Comparison of ENCODE assay signal across 11 cellular contexts in genomic region chr2:96772903-96773675, GRCh38. TPM values are rescaled to one million over a fixed set of nuclear protein-coding genes. Genes with fewer than 3 reads are reported as not detected.
DNase-seq lines count a peak whose midpoint lies in the region; ATAC-seq and TF ChIP-seq lines count a peak whose summit lies in the region.
"Had no signal": no experiment of that assay in that cellular context is flagged by ENCODE, and none has a peak within 500 bp of the region (broad histone marks: within the 10 kb centered on the region; RNA-seq: fewer than 3 reads in every experiment).

No MANE protein-coding gene starts in this region.

- intact Hi-C loops in CD14-positive monocyte (cut with micrococcal nuclease), result no loop called here

- peak overlapping the region in 3 of 7 donors; percentile 43 to 72 (median 54) for H3K27ac Mint-ChIP-seq in CD14-positive monocyte

- peaks cover 22% of the 10 kb centered on the region for H3K4me1 Mint-ChIP-seq in CD14-positive monocyte

- TF ChIP-seq CTCF in GM12864 (IDR thresholded peaks at IDR 0.05; ENCODE audit: low read depth, low read length, missing control alignments), result no peak
- no peak for TF ChIP-seq CTCF in osteoblast (IDR thresholded peaks at IDR 0.05; ENCODE audit: extremely low read depth, low read depth, low read length)
- no peak for TF ChIP-seq CTCF in WERI-Rb-1 (IDR thresholded peaks at IDR 0.05; ENCODE audit: low read depth, low read length)
- no peak for TF ChIP-seq CTCF in MM.1S (IDR thresholded peaks at IDR 0.05; ENCODE audit: low read length)
- no peak for TF ChIP-seq CTCF in CD14-positive monocyte (IDR thresholded peaks at IDR 0.05)

- peaks cover 0 to 2% (median 0%) of the 10 kb centered on the region in 7 donors for H3K9me3 Mint-ChIP-seq in CD14-positive monocyte

- peaks cover 2 to 22% of the 10 kb centered on the region in 2 donors for H3K36me3 Mint-ChIP-seq in CD14-positive monocyte

- H3K9ac ChIP-seq in MM.1S (ENCODE audit: low read length), result no peak overlapping the region

- H4K20me1 ChIP-seq in osteoblast (ENCODE audit: insufficient read depth, low read length), result peaks cover 3% of the 10 kb centered on the region
- no peaks in the 10 kb centered on the region for H4K20me1 ChIP-seq in MM.1S (ENCODE audit: insufficient read depth, low read length)

- H3K27me3 ChIP-seq in osteoblast (ENCODE audit: insufficient read depth, low read length) (no peaks in the 10 kb centered on the region), WERI-Rb-1 (ENCODE audit: insufficient read depth, low read depth, severe bottlenecking) (no peaks in the 10 kb centered on the region), MM.1S (replicated peaks; ENCODE audit: insufficient read depth, low read length) (no peaks in the 10 kb centered on the region)
- H3K27me3 ChIP-seq: heart left ventricle had no signal

- H3K36me3 ChIP-seq in osteoblast (ENCODE audit: insufficient read depth, low read length), result no peaks in the 10 kb centered on the region
- no peaks in the 10 kb centered on the region for H3K36me3 ChIP-seq in WERI-Rb-1
- no peaks in the 10 kb centered on the region for H3K36me3 ChIP-seq in MM.1S (replicated peaks; ENCODE audit: insufficient read depth, low read length)
- H3K36me3 ChIP-seq: HAP-1, heart left ventricle had no signal

- H3F3A ChIP-seq in MM.1S (ENCODE audit: insufficient read depth, low read length), result no peaks in the 10 kb centered on the region

- ATAC-seq in GM21786 (IDR thresholded peaks at IDR 0.05; ENCODE audit: unreplicated experiment), result peak; percentile 42
- ATAC-seq: heart left ventricle had no signal

- H3K4me1 ChIP-seq in osteoblast (ENCODE audit: insufficient read depth, low read length) (peaks cover 5% of the 10 kb centered on the region), MM.1S (ENCODE audit: low read length) (no peaks in the 10 kb centered on the region)
- H3K4me1 ChIP-seq: HAP-1 had no signal

- H3K27me3 Mint-ChIP-seq in CD14-positive monocyte (ENCODE audit: low read depth in 3 of 3), result peaks cover 0 to 3% (median 2%) of the 10 kb centered on the region in 3 donors

- H2AFZ ChIP-seq in osteoblast (ENCODE audit: low read length), result no peak overlapping the region
- H2AFZ ChIP-seq in MM.1S (ENCODE audit: low read length), result no peak overlapping the region

- no peak overlapping the region for H3K4me3 Mint-ChIP-seq in CD14-positive monocyte

- H3K9me3 ChIP-seq in osteoblast (ENCODE audit: low read depth, low read length) (no peaks in the 10 kb centered on the region), WERI-Rb-1 (ENCODE audit: severe bottlenecking) (no peaks in the 10 kb centered on the region), MM.1S (replicated peaks; ENCODE audit: insufficient read depth, low read length) (no peaks in the 10 kb centered on the region)
- H3K9me3 ChIP-seq: HAP-1, heart left ventricle had no signal

- DNase-seq in GM12864 (ENCODE audit: low read depth) (peak; percentile 48), osteoblast (ENCODE audit: insufficient read length, low spot score, missing footprints) (no peak), WERI-Rb-1 (no peak), AG08395 (ENCODE audit: low spot score) (no peak), MM.1S (no peak), CD14-positive monocyte (ENCODE audit: low spot score) (no peak)
- peak; percentile 17 to 38 for DNase-seq in activated CD4-positive, alpha-beta T cell treated with anti-CD3 and anti-CD28 coated beads, Interleukin-2, amount 50 U/mL, for 4 hours
- DNase-seq: NCI-H524 treated with DMSO at 0.1 percent for 48 hours had no signal

- no peaks in the 10 kb centered on the region for H3K79me2 ChIP-seq in osteoblast (ENCODE audit: insufficient read depth, low read length)
- H3K79me2 ChIP-seq in MM.1S (ENCODE audit: low read length), result no peaks in the 10 kb centered on the region

- H3K9me2 ChIP-seq in MM.1S (replicated peaks; ENCODE audit: insufficient read depth, low read length), result no peaks in the 10 kb centered on the region

- H3K4me3 ChIP-seq in GM12864 (ENCODE audit: low read depth, low read length) (no peak overlapping the region; the same call in 1 of the 2 replicates), osteoblast (ENCODE audit: insufficient read depth, low read length) (no peak overlapping the region), WERI-Rb-1 (ENCODE audit: low read depth, low read length) (no peak overlapping the region), MM.1S (ENCODE audit: low read length) (no peak overlapping the region)
- H3K4me3 ChIP-seq: HAP-1 had no signal

- H3K4me2 ChIP-seq in osteoblast (ENCODE audit: insufficient read depth, low read length), result peak overlapping the region; percentile 4
- H3K4me2 ChIP-seq in MM.1S (ENCODE audit: low read depth, low read length), result no peak overlapping the region

- H3K27ac ChIP-seq in osteoblast (ENCODE audit: low read depth, low read length) (no peak overlapping the region), WERI-Rb-1 (no peak overlapping the region), MM.1S (ENCODE audit: low read length) (no peak overlapping the region)

RNA-seq across cellular contexts. Expression of gene CNNM4, which starts 12.4 kb away (rescaled TPM):
- 5.0 and 5.1 TPM in 2 replicates for total RNA-seq in osteoblast
- 1 to 10 TPM; 2.3 to 2.6 TPM for polyA plus RNA-seq in CD14-positive monocyte

RNA-seq across cellular contexts. Expression of gene LMAN2L, which starts 33.2 kb away (rescaled TPM):
- total RNA-seq in osteoblast, result 16.5 and 26.4 TPM in 2 replicates
- polyA plus RNA-seq in CD14-positive monocyte, result 10 to 100 TPM; 16.6 to 22.4 TPM

RNA-seq across cellular contexts. Expression of gene CNNM3, which starts 43.0 kb away (rescaled TPM):
- total RNA-seq in osteoblast, result 8.7 and 8.8 TPM in 2 replicates
- polyA plus RNA-seq in CD14-positive monocyte, result 1 to 10 TPM; 1.2 to 4.9 TPM

Comparison
In these comparisons a context has a peak if more than half of its experiments do, and no peak if none do; other contexts are left out.
1. DNase-seq: peak in GM12864 (single experiment) and activated CD4-positive, alpha-beta T cell treated with anti-CD3 and anti-CD28 coated beads, Interleukin-2, amount 50 U/mL, for 4 hours (2 of 2); none in osteoblast (single experiment), WERI-Rb-1 (single experiment), AG08395 (single experiment), MM.1S (single experiment) and CD14-positive monocyte (single experiment).